ENCODE assay signal across 8 cellular contexts in genomic region chr18:49728542-49728941, GRCh38.
A peak's percentile ranks its signal among the peaks of the same experiment; 100 is the strongest.
DNase-seq lines count a peak whose midpoint lies in the region; ATAC-seq and TF ChIP-seq lines count a peak whose summit lies in the region.

No MANE protein-coding gene starts in this region.

- H3K4me3 ChIP-seq in osteoblast (ENCODE audit: insufficient read depth, low read length): no peak overlapping the region

- H3K27ac ChIP-seq in osteoblast (ENCODE audit: low read depth, low read length): no peak overlapping the region

- peaks cover 31% of the 10 kb centered on the region for H3K4me1 ChIP-seq in osteoblast (ENCODE audit: insufficient read depth, low read length)

- no peaks in the 10 kb centered on the region for H3K9me3 ChIP-seq in osteoblast (ENCODE audit: low read depth, low read length)

- ATAC-seq in HG02852 (IDR thresholded peaks at IDR 0.05; ENCODE audit: unreplicated experiment) (peak; percentile 50), GM21390 (IDR thresholded peaks at IDR 0.05; ENCODE audit: unreplicated experiment) (no peak), HG02678 (IDR thresholded peaks at IDR 0.05; ENCODE audit: unreplicated experiment) (no peak)
- no peak for ATAC-seq in natural killer cell treated with Interleukin-12 subunit alpha and Interleukin-12 subunit beta and Interleukin-15 and Interleukin-18, amount 100 ng/mL, for 72 hours

- no peaks in the 10 kb centered on the region for H4K20me1 ChIP-seq in osteoblast (ENCODE audit: insufficient read depth, low read length)

- H3K36me3 Mint-ChIP-seq in endothelial cell (ENCODE audit: low read depth, unreplicated experiment): peaks cover 4% of the 10 kb centered on the region
- H3K36me3 Mint-ChIP-seq in natural killer cell treated with Interleukin-12 subunit alpha and Interleukin-12 subunit beta and Interleukin-15 and Interleukin-18, amount 100 ng/mL, for 72 hours: no peaks in the 10 kb centered on the region

- no peaks in the 10 kb centered on the region for H3K36me3 ChIP-seq in osteoblast (ENCODE audit: insufficient read depth, low read length)

- no peak overlapping the region for H3K4me2 ChIP-seq in osteoblast (ENCODE audit: insufficient read depth, low read length)

- H3K27me3 ChIP-seq in osteoblast (ENCODE audit: insufficient read depth, low read length): no peaks in the 10 kb centered on the region

- H2AFZ ChIP-seq in osteoblast (ENCODE audit: low read length): no peak overlapping the region

- H3K27me3 Mint-ChIP-seq in endothelial cell (ENCODE audit: unreplicated experiment): no peaks in the 10 kb centered on the region
- H3K27me3 Mint-ChIP-seq in natural killer cell treated with Interleukin-12 subunit alpha and Interleukin-12 subunit beta and Interleukin-15 and Interleukin-18, amount 100 ng/mL, for 72 hours: peaks cover 4 to 7% of the 10 kb centered on the region in 2 donors

- TF ChIP-seq CTCF in endothelial cell (IDR thresholded peaks at IDR 0.05; ENCODE audit: unreplicated experiment) (peak; percentile 49), osteoblast (IDR thresholded peaks at IDR 0.05; ENCODE audit: extremely low read depth, low read depth, low read length) (peak; percentile 84)

- H3K79me2 ChIP-seq in osteoblast (ENCODE audit: insufficient read depth, low read length): no peaks in the 10 kb centered on the region

- no peak overlapping the region for H3K27ac Mint-ChIP-seq in endothelial cell (ENCODE audit: unreplicated experiment)
- H3K27ac Mint-ChIP-seq in natural killer cell treated with Interleukin-12 subunit alpha and Interleukin-12 subunit beta and Interleukin-15 and Interleukin-18, amount 100 ng/mL, for 72 hours: no peak overlapping the region

- H3K9me3 Mint-ChIP-seq in endothelial cell (ENCODE audit: unreplicated experiment): no peaks in the 10 kb centered on the region
- H3K9me3 Mint-ChIP-seq in natural killer cell treated with Interleukin-12 subunit alpha and Interleukin-12 subunit beta and Interleukin-15 and Interleukin-18, amount 100 ng/mL, for 72 hours: no peaks in the 10 kb centered on the region

- no peak overlapping the region for H3K4me3 Mint-ChIP-seq in endothelial cell (ENCODE audit: unreplicated experiment)
- no peak overlapping the region for H3K4me3 Mint-ChIP-seq in natural killer cell treated with Interleukin-12 subunit alpha and Interleukin-12 subunit beta and Interleukin-15 and Interleukin-18, amount 100 ng/mL, for 72 hours

- peak; percentile 91 for DNase-seq in DMS53 (lab: John Stamatoyannopoulos, UW)
- peak; percentile 33 for DNase-seq in RPMI7951 (ENCODE audit: low read depth)
- DNase-seq in endothelial cell (ENCODE audit: low spot score): peak; percentile 51
- DNase-seq in osteoblast (ENCODE audit: insufficient read length, low spot score, missing footprints): peak; percentile 64
- no peak for DNase-seq in natural killer cell treated with Interleukin-12 subunit alpha and Interleukin-12 subunit beta and Interleukin-15 and Interleukin-18, amount 100 ng/mL, for 72 hours (ENCODE audit: low spot score)

- peaks cover 20% of the 10 kb centered on the region for H3K4me1 Mint-ChIP-seq in endothelial cell (ENCODE audit: unreplicated experiment)
- peaks cover 6% of the 10 kb centered on the region in 2 donors for H3K4me1 Mint-ChIP-seq in natural killer cell treated with Interleukin-12 subunit alpha and Interleukin-12 subunit beta and Interleukin-15 and Interleukin-18, amount 100 ng/mL, for 72 hours (ENCODE audit: low read depth in 2 of 2)
